ENCODE assay signal across 28 cellular contexts in genomic region chr10:1942478-1942877, GRCh38.
A peak's percentile ranks its signal among the peaks of the same experiment; 100 is the strongest.
DNase-seq lines count a peak whose midpoint lies in the region; ATAC-seq and TF ChIP-seq lines count a peak whose summit lies in the region.
"Had no signal": no experiment of that assay in that cellular context is flagged by ENCODE, and none has a peak within 500 bp of the region (broad histone marks: within the 10 kb centered on the region; RNA-seq: fewer than 3 reads in every experiment).

No MANE protein-coding gene starts in this region.

- peak; percentile 45 for ATAC-seq in GM18907 (IDR thresholded peaks at IDR 0.05; ENCODE audit: unreplicated experiment)
- ATAC-seq: pancreas; stimulated activated effector memory CD8-positive, alpha-beta T cell treated with anti-CD3 and anti-CD28 coated beads, Interleukin-12 subunit alpha, Interleukin-12 subunit beta, amount 100 ng/mL, for 72 hours had no signal

- no peaks in the 10 kb centered on the region for H3K9me3 ChIP-seq in MM.1S (replicated peaks; ENCODE audit: insufficient read depth, low read length)
- H3K9me3 ChIP-seq: pancreas, upper lobe of left lung had no signal

- CTCF ChIA-PET in activated naive CD4-positive, alpha-beta T cell treated with anti-CD3 and anti-CD28 coated beads for 36 hours (lab: Charles Lee): no interaction called here

- peaks cover 25% of the 10 kb centered on the region for H3K4me1 Mint-ChIP-seq in activated naive CD4-positive, alpha-beta T cell treated with anti-CD3 and anti-CD28 coated beads for 36 hours (ENCODE audit: low read depth)
- H3K4me1 Mint-ChIP-seq in nephron progenitor cell: peaks cover 12% of the 10 kb centered on the region
- H3K4me1 Mint-ChIP-seq: neural progenitor cell had no signal

- H3F3A ChIP-seq in MM.1S (ENCODE audit: insufficient read depth, low read length): 0 out of 2 replicates have a peak, but pooled peaks cover 4% of the 10 kb centered on the region

- DNase-seq in activated naive CD4-positive, alpha-beta T cell treated with anti-CD3 and anti-CD28 coated beads for 36 hours: no peak
- no peak for DNase-seq in activated naive CD4-positive, alpha-beta T cell treated with anti-CD3 and anti-CD28 coated beads, Interleukin-2, amount 50 U/mL, for 16 hours
- DNase-seq in MM.1S (peak; percentile 43), nephron progenitor cell (no peak), NCI-H2029 (lab: John Stamatoyannopoulos, UW) (no peak), NCI-H774 (lab: John Stamatoyannopoulos, UW) (no peak)
- DNase-seq in activated CD4-positive, alpha-beta T cell treated with anti-CD3 and anti-CD28 coated beads for 4 hours: no peak
- DNase-seq: activated B cell treated with CpG ODN at 0.5 μM for 24 hours; activated CD4-positive, alpha-beta T cell treated with anti-CD3 and anti-CD28 coated beads, Interleukin-2, amount 50 U/mL, for 48 hours; activated CD8-positive, alpha-beta memory T cell treated with anti-CD3 and anti-CD28 coated beads, Interleukin-2, amount 50 U/mL, for 4 hours; central memory CD4-positive, alpha-beta T cell; cortex of kidney; effector memory CD4-positive, alpha-beta T cell; HCEC 1CT; hippocampal formation; NCI-H1092 treated with DMSO at 0.1 percent for 48 hours; NCI-H1694 treated with DMSO at 0.1 percent for 48 hours; NCI-H446 treated with DMSO at 0.1 percent for 48 hours; pancreas; retina; T-helper 1 cell; upper lobe of left lung had no signal

- 0 out of 2 replicates have a peak, but pooled peaks cover 7% of the 10 kb centered on the region for H3K27me3 ChIP-seq in MM.1S (replicated peaks; ENCODE audit: insufficient read depth, low read length)
- H3K27me3 ChIP-seq: neural progenitor cell, pancreas, suprapubic skin, upper lobe of left lung had no signal

- H4K20me1 ChIP-seq in MM.1S (ENCODE audit: insufficient read depth, low read length): no peaks in the 10 kb centered on the region

- no peaks in the 10 kb centered on the region for H3K36me3 ChIP-seq in MM.1S (replicated peaks; ENCODE audit: insufficient read depth, low read length)
- H3K36me3 ChIP-seq: neural progenitor cell, pancreas, suprapubic skin, upper lobe of left lung had no signal

- no peak overlapping the region for H3K4me2 ChIP-seq in MM.1S (ENCODE audit: low read depth, low read length)
- H3K4me2 ChIP-seq: neural progenitor cell had no signal

- H3K27ac ChIP-seq in MM.1S (ENCODE audit: low read length): no peak overlapping the region
- H3K27ac ChIP-seq: neural progenitor cell, pancreas, SK-N-MC, suprapubic skin, upper lobe of left lung had no signal

- H3K27me3 Mint-ChIP-seq in activated naive CD4-positive, alpha-beta T cell treated with anti-CD3 and anti-CD28 coated beads for 36 hours (ENCODE audit: low read depth): no peaks in the 10 kb centered on the region
- no peaks in the 10 kb centered on the region for H3K27me3 Mint-ChIP-seq in nephron progenitor cell (ENCODE audit: low read depth, poor library complexity)
- H3K27me3 Mint-ChIP-seq: activated B cell treated with CpG ODN at 0.5 μM for 24 hours had no signal

- no peak overlapping the region for H3K4me3 ChIP-seq in MM.1S (ENCODE audit: low read length)
- H3K4me3 ChIP-seq: neural progenitor cell, pancreas, SK-N-MC, suprapubic skin, upper lobe of left lung had no signal

- intact Hi-C loops in activated naive CD4-positive, alpha-beta T cell treated with anti-CD3 and anti-CD28 coated beads for 36 hours (cut with micrococcal nuclease): no loop called here

- H3K9me3 Mint-ChIP-seq in activated naive CD4-positive, alpha-beta T cell treated with anti-CD3 and anti-CD28 coated beads for 36 hours: peaks cover 3% of the 10 kb centered on the region
- H3K9me3 Mint-ChIP-seq in nephron progenitor cell: peaks cover 7% of the 10 kb centered on the region
- H3K9me3 Mint-ChIP-seq: activated B cell treated with CpG ODN at 0.5 μM for 24 hours; neural progenitor cell; stimulated activated effector memory CD8-positive, alpha-beta T cell treated with anti-CD3 and anti-CD28 coated beads, Interleukin-12 subunit alpha, Interleukin-12 subunit beta, amount 100 ng/mL, for 72 hours had no signal

- H3K36me3 Mint-ChIP-seq in activated naive CD4-positive, alpha-beta T cell treated with anti-CD3 and anti-CD28 coated beads for 36 hours (ENCODE audit: low read depth): peaks cover 5% of the 10 kb centered on the region
- no peaks in the 10 kb centered on the region for H3K36me3 Mint-ChIP-seq in nephron progenitor cell (ENCODE audit: low read depth)
- H3K36me3 Mint-ChIP-seq: IgD-negative memory B cell; neural progenitor cell; stimulated activated effector memory CD8-positive, alpha-beta T cell treated with anti-CD3 and anti-CD28 coated beads, Interleukin-12 subunit alpha, Interleukin-12 subunit beta, amount 100 ng/mL, for 72 hours had no signal

- no peak overlapping the region for H2AFZ ChIP-seq in MM.1S (ENCODE audit: low read length)
- H2AFZ ChIP-seq: neural progenitor cell had no signal

- no peaks in the 10 kb centered on the region for H3K9me2 ChIP-seq in MM.1S (replicated peaks; ENCODE audit: insufficient read depth, low read length)

- peak overlapping the region; percentile 53 for H3K27ac Mint-ChIP-seq in activated naive CD4-positive, alpha-beta T cell treated with anti-CD3 and anti-CD28 coated beads for 36 hours
- peak overlapping the region; percentile 36 for H3K27ac Mint-ChIP-seq in nephron progenitor cell
- H3K27ac Mint-ChIP-seq: activated B cell treated with CpG ODN at 0.5 μM for 24 hours; neural progenitor cell; stimulated activated effector memory CD8-positive, alpha-beta T cell treated with anti-CD3 and anti-CD28 coated beads, Interleukin-12 subunit alpha, Interleukin-12 subunit beta, amount 100 ng/mL, for 72 hours had no signal

- no peak overlapping the region for H3K9ac ChIP-seq in MM.1S (ENCODE audit: low read length)
- H3K9ac ChIP-seq: neural progenitor cell had no signal

- H3K4me1 ChIP-seq in MM.1S (ENCODE audit: low read length): no peaks in the 10 kb centered on the region
- H3K4me1 ChIP-seq: neural progenitor cell, pancreas, suprapubic skin, upper lobe of left lung had no signal

- TF ChIP-seq CTCF in MM.1S (IDR thresholded peaks at IDR 0.05; ENCODE audit: low read length) (no peak), nephron progenitor cell (IDR thresholded peaks at IDR 0.05) (no peak)

- no peaks in the 10 kb centered on the region for H3K79me2 ChIP-seq in MM.1S (ENCODE audit: low read length)

- H3K4me3 Mint-ChIP-seq in activated naive CD4-positive, alpha-beta T cell treated with anti-CD3 and anti-CD28 coated beads for 36 hours: no peak overlapping the region
- no peak overlapping the region for H3K4me3 Mint-ChIP-seq in nephron progenitor cell
- H3K4me3 Mint-ChIP-seq: activated B cell treated with CpG ODN at 0.5 μM for 24 hours; IgD-negative memory B cell; neural progenitor cell; stimulated activated effector memory CD8-positive, alpha-beta T cell treated with anti-CD3 and anti-CD28 coated beads, Interleukin-12 subunit alpha, Interleukin-12 subunit beta, amount 100 ng/mL, for 72 hours had no signal
